Comparison of ENCODE assay signal across 8 cellular contexts in genomic region chr19:47131826-47132521, GRCh38. TPM values are rescaled to one million over a fixed set of nuclear protein-coding genes. Genes with fewer than 3 reads are reported as not detected.
DNase-seq lines count a peak whose midpoint lies in the region; ATAC-seq and TF ChIP-seq lines count a peak whose summit lies in the region.
"Not testable (repeated sequence)": the region's sequence is repeated elsewhere in the genome, so short reads cannot be mapped to it uniquely, and the experiment has no call there.

No MANE protein-coding gene starts in this region.

- H3K27ac ChIP-seq in CD8-positive, alpha-beta T cell (ENCODE audit: low read depth, low read length); SK-N-MC: not testable (repeated sequence)
- H3K27ac ChIP-seq in testis = peak overlapping the region in 1 of 2 donors; percentile 96

- not testable (repeated sequence) for TF ChIP-seq CTCF in CD8-positive, alpha-beta T cell (IDR thresholded peaks at IDR 0.05); testis (IDR thresholded peaks at IDR 0.05)

- H3K27ac Mint-ChIP-seq in CD8-positive, alpha-beta T cell = not testable (repeated sequence)
- H3K27ac Mint-ChIP-seq in IgD-negative memory B cell = peak overlapping the region in 2 of 3 donors; percentile 62 to 99
- H3K27ac Mint-ChIP-seq in activated naive CD4-positive, alpha-beta T cell treated with anti-CD3 and anti-CD28 coated beads, Interleukin-2, amount 50 U/mL, for 24 hours = peak overlapping the region; percentile 81
- peak overlapping the region; percentile 94 to 100 for H3K27ac Mint-ChIP-seq in effector memory CD8-positive, alpha-beta T cell

- TF ChIP-seq POLR2A in testis (IDR thresholded peaks at IDR 0.05) = not testable (repeated sequence)

- H3K27me3 ChIP-seq in CD8-positive, alpha-beta T cell (ENCODE audit: insufficient read depth, low read length); neuron (ENCODE audit: insufficient read depth, low read length); testis: not testable (repeated sequence)

- intact Hi-C loops in CD8-positive, alpha-beta T cell (cut with DNase I, micrococcal nuclease) = loop anchor here in 1 of 2 experiments (1.0 to 2.0 kb wide), 2 partner anchors 14 to 19 kb away; partner anchors contain the start of gene ZC3H4
- intact Hi-C loops in testis (cut with DNase I; ENCODE audit: low total_unique reads) = not testable (repeated sequence)

- H3K4me1 ChIP-seq in CD8-positive, alpha-beta T cell (ENCODE audit: insufficient read depth, low read length) = peaks cover 37% of the 10 kb centered on the region
- H3K4me1 ChIP-seq in neuron (ENCODE audit: insufficient read depth, low read length) (peaks cover 21% of the 10 kb centered on the region), testis (peaks cover 12% of the 10 kb centered on the region)

- H3K9me3 Mint-ChIP-seq in CD8-positive, alpha-beta T cell; IgD-negative memory B cell; activated naive CD4-positive, alpha-beta T cell treated with anti-CD3 and anti-CD28 coated beads, Interleukin-2, amount 50 U/mL, for 24 hours; effector memory CD8-positive, alpha-beta T cell: not testable (repeated sequence)

- peaks cover 49% of the 10 kb centered on the region for H3K4me1 Mint-ChIP-seq in CD8-positive, alpha-beta T cell (ENCODE audit: low read depth)
- H3K4me1 Mint-ChIP-seq in IgD-negative memory B cell = peaks cover 25 to 39% (median 33%) of the 10 kb centered on the region in 3 donors
- peaks cover 69% of the 10 kb centered on the region for H3K4me1 Mint-ChIP-seq in activated naive CD4-positive, alpha-beta T cell treated with anti-CD3 and anti-CD28 coated beads, Interleukin-2, amount 50 U/mL, for 24 hours
- H3K4me1 Mint-ChIP-seq in effector memory CD8-positive, alpha-beta T cell (ENCODE audit: low read depth in 2 of 2) = peaks cover 43 to 45% of the 10 kb centered on the region in 2 donors

- POLR2A ChIA-PET in CD8-positive, alpha-beta T cell (lab: Charles Lee) = interaction anchor here (0.6 to 1.4 kb wide), 5 partner anchors 19 to 363 kb away, joined by 3 to 10 read pairs (median 5); partner anchors contain the start of genes INAFM1 and ZC3H4

- H3K4me3 ChIP-seq in CD8-positive, alpha-beta T cell (ENCODE audit: low read depth, low read length) = not testable (repeated sequence)
- H3K4me3 ChIP-seq in SK-N-MC (peak overlapping the region; percentile 95), iPS-18c (ENCODE audit: insufficient read depth, low read depth, low read length) (peak overlapping the region; percentile 96), neuron (ENCODE audit: low read length) (peak overlapping the region; percentile 85), testis (peak overlapping the region; percentile 76 to 88)

- H3K36me3 Mint-ChIP-seq in CD8-positive, alpha-beta T cell = peaks cover 28% of the 10 kb centered on the region
- H3K36me3 Mint-ChIP-seq in IgD-negative memory B cell = not testable (repeated sequence)
- H3K36me3 Mint-ChIP-seq in activated naive CD4-positive, alpha-beta T cell treated with anti-CD3 and anti-CD28 coated beads, Interleukin-2, amount 50 U/mL, for 24 hours = peaks cover 16% of the 10 kb centered on the region
- H3K36me3 Mint-ChIP-seq in effector memory CD8-positive, alpha-beta T cell (ENCODE audit: insufficient read depth) = peaks cover 32% of the 10 kb centered on the region

- H3K36me3 ChIP-seq in CD8-positive, alpha-beta T cell (ENCODE audit: insufficient read depth, low read length); testis (ENCODE audit: low read depth, missing control alignments): not testable (repeated sequence)
- H3K36me3 ChIP-seq in SK-N-MC (ENCODE audit: insufficient read depth, low read length) = peaks cover 49% of the 10 kb centered on the region
- H3K36me3 ChIP-seq in neuron (ENCODE audit: insufficient read depth, low read length) = peaks cover 24% of the 10 kb centered on the region

- peak overlapping the region; percentile 99 for H3K4me3 Mint-ChIP-seq in CD8-positive, alpha-beta T cell
- peak overlapping the region; percentile 98 to 100 (median 98) for H3K4me3 Mint-ChIP-seq in IgD-negative memory B cell
- peak overlapping the region; percentile 96 for H3K4me3 Mint-ChIP-seq in activated naive CD4-positive, alpha-beta T cell treated with anti-CD3 and anti-CD28 coated beads, Interleukin-2, amount 50 U/mL, for 24 hours
- H3K4me3 Mint-ChIP-seq in effector memory CD8-positive, alpha-beta T cell = peak overlapping the region; percentile 94 to 97

- not testable (repeated sequence) for H3K27me3 Mint-ChIP-seq in CD8-positive, alpha-beta T cell (ENCODE audit: low read depth); IgD-negative memory B cell; activated naive CD4-positive, alpha-beta T cell treated with anti-CD3 and anti-CD28 coated beads, Interleukin-2, amount 50 U/mL, for 24 hours; effector memory CD8-positive, alpha-beta T cell

- WGBS in testis, 2 donors = 46 to 47% methylated on average over 16 to 23 of the region's 23 CpGs

- not testable (repeated sequence) for H2AFZ ChIP-seq in neuron (ENCODE audit: low read depth, low read length)

- not testable (repeated sequence) for H3K9me3 ChIP-seq in CD8-positive, alpha-beta T cell (ENCODE audit: low read length); SK-N-MC (ENCODE audit: low read depth, low read length); iPS-18c (ENCODE audit: control insufficient read depth, insufficient read depth, low read length); neuron (ENCODE audit: low read length); testis

- not testable (repeated sequence) for ATAC-seq in CD8-positive, alpha-beta T cell; effector memory CD8-positive, alpha-beta T cell (replicated peaks)

- CTCF ChIA-PET in CD8-positive, alpha-beta T cell (lab: Charles Lee) = interaction anchor here (0.7 to 6.6 kb wide), 17 partner anchors 8 to 214 kb away, joined by 3 to 76 read pairs (median 5); partner anchors contain the start of gene ZC3H4

- not testable (repeated sequence) for DNase-seq in CD8-positive, alpha-beta T cell; SK-N-MC (ENCODE audit: low read depth, low spot score); effector memory CD8-positive, alpha-beta T cell; testis

- peak overlapping the region; percentile 98 for H3K9ac ChIP-seq in SK-N-MC (ENCODE audit: insufficient read length)

RNA-seq across cellular contexts. Expression of gene SAE1, which starts 1.3 kb away (rescaled TPM):
- total RNA-seq in CD8-positive, alpha-beta T cell = 10 to 100 TPM; 22.4 TPM
- polyA plus RNA-seq in IgD-negative memory B cell = 77.7 TPM
- 100 to 1,000 TPM; 105 to 124 TPM for total RNA-seq in testis
- 185 TPM for polyA plus RNA-seq in testis (ENCODE audit: insufficient read depth, low read depth, low replicate concordance)

RNA-seq across cellular contexts. Expression of gene ZC3H4, which starts 18.4 kb away (rescaled TPM):
- 10 to 100 TPM; 30.0 to 33.0 TPM for total RNA-seq in CD8-positive, alpha-beta T cell
- 3.5 TPM for polyA plus RNA-seq in IgD-negative memory B cell
- 10 to 100 TPM; 45.2 to 47.3 TPM for total RNA-seq in testis
- 25.4 TPM for polyA plus RNA-seq in testis (ENCODE audit: insufficient read depth, low read depth, low replicate concordance)

Comparison
In these comparisons a context has a peak if more than half of its experiments do, and no peak if none do; other contexts are left out.
1. RNA of gene SAE1, which starts 1.3 kb away (total RNA-seq): 105 to 124 TPM in testis; 22.4 TPM in CD8-positive, alpha-beta T cell; every median in the first group is over 4 times any median in the second.
2. Peak in every context shown above with its lines, with median percentiles within 50 percentile points of each other: H3K4me3 Mint-ChIP-seq.